ENCODE assay signal across 29 cellular contexts in the genomic region with DNA sequence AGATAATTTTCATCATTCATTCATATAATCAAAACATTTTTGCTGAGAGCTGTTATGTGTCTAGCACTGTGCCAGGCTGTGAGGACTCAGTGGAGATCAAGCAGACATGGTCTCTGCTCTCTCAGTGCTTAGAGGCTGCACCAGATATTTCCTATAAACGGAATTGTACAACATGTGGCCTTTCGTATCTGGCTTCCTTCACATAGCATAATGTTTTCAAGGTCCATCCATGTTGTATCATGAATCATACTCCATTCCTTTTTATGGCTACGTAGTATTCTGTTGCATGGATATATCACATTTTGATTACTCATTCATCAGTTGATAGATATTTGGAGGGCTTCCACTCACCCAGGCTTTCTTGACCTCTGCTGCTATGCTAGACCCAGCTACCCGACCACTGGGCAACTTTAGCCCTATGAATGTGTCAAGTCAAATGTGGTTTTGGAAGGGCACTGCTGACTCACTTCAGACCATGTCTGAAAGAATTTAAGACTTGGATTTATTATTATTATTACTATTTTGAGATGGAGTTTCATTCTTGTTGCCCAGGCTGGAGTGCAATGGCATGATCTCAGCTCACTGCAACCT. TPM values are rescaled to one million over a fixed set of nuclear protein-coding genes. Genes with fewer than 3 reads are reported as not detected.
DNase-seq lines count a peak whose midpoint lies in the region; ATAC-seq and TF ChIP-seq lines count a peak whose summit lies in the region.
"Had no signal": no experiment of that assay in that cellular context is flagged by ENCODE, and none has a peak within 500 bp of the region (broad histone marks: within the 10 kb centered on the region; RNA-seq: fewer than 3 reads in every experiment).

No MANE protein-coding gene starts in this region.

- H3K27ac ChIP-seq in brain microvascular endothelial cell = no peak overlapping the region
- no peak overlapping the region for H3K27ac ChIP-seq in CD8-positive, alpha-beta T cell (ENCODE audit: low read depth, low read length)
- H3K27ac ChIP-seq in lower lobe of right lung = no peak overlapping the region
- H3K27ac ChIP-seq: prostate gland, skin epidermis, stomach had no signal

- no peaks in the 10 kb centered on the region for H3K9me3 Mint-ChIP-seq in HFFc6
- H3K9me3 Mint-ChIP-seq in activated CD4-positive, alpha-beta T cell treated with anti-CD3 and anti-CD28 coated beads, Interleukin-2, amount 10 ng/mL, durations not matched to agents 7 days and 5 days = no peaks in the 10 kb centered on the region
- H3K9me3 Mint-ChIP-seq in CD8-positive, alpha-beta T cell = no peaks in the 10 kb centered on the region
- H3K9me3 Mint-ChIP-seq: activated T-cell treated with anti-CD3 and anti-CD28 coated beads, Interleukin-2, amount 50 U/mL, for 24 hours; CD4-positive, alpha-beta memory T cell; central memory CD8-positive, alpha-beta T cell; H9; T-helper 2 cell treated with Interferon-gamma antibody and Interleukin-4, amounts not matched to agents 5 μg/mL and 100 μg/mL, for 36 hours had no signal

- intact Hi-C loops in CD8-positive, alpha-beta T cell (cut with DNase I, micrococcal nuclease) = no loop called here
- intact Hi-C loops in lower lobe of right lung (cut with DNase I) = no loop called here

- no peak for ATAC-seq in CD8-positive, alpha-beta T cell
- ATAC-seq in lower lobe of right lung = no peak
- ATAC-seq: left cardiac atrium had no signal

- H3K4me3 ChIP-seq in brain microvascular endothelial cell (ENCODE audit: low read depth, low read length) (no peak overlapping the region), lower lobe of right lung (no peak overlapping the region)
- H3K4me3 ChIP-seq in CD8-positive, alpha-beta T cell (ENCODE audit: low read depth, low read length) = no peak overlapping the region
- H3K4me3 ChIP-seq: prostate gland, skin epidermis, stomach, tibial artery had no signal

- DNase-seq in HFFc6 (peak; percentile 46), brain microvascular endothelial cell (peak; percentile 47), hepatic stellate cell (ENCODE audit: low spot score) (peak; percentile 57), stromal cell of bone marrow (ENCODE audit: low read depth) (peak; percentile 80), NCI-H146 treated with DMSO at 0.1 percent for 48 hours (lab: John Stamatoyannopoulos, UW; ENCODE audit: unreplicated experiment) (no peak), lower lobe of right lung (no peak)
- no peak for DNase-seq in activated CD4-positive, alpha-beta T cell treated with anti-CD3 and anti-CD28 coated beads, Interleukin-2, amount 10 ng/mL, durations not matched to agents 7 days and 5 days
- no peak for DNase-seq in CD8-positive, alpha-beta T cell
- DNase-seq: activated CD4-positive, alpha-beta T cell treated with anti-CD3 and anti-CD28 coated beads for 4 hours; activated gamma-delta T cell treated with Interleukin-2 at 50 U/mL for 16 hours; activated T-cell treated with anti-CD3 and anti-CD28 coated beads, Interleukin-2, amount 50 U/mL, for 24 hours; CD4-positive, alpha-beta memory T cell; DMS 273 treated with DMSO at 0.1 percent for 48 hours; foreskin melanocyte; H9; KBM-7; left cardiac atrium; mammary epithelial cell; NCI-H1436 treated with DMSO at 0.1 percent for 48 hours; NCI-H2107; NCI-H446 treated with DMSO at 0.1 percent for 48 hours; SK-N-SH; stomach; tibial artery had no signal

- POLR2A ChIA-PET in activated CD4-positive, alpha-beta T cell treated with anti-CD3 and anti-CD28 coated beads, Interleukin-2, amount 10 ng/mL, durations not matched to agents 7 days and 5 days (lab: Charles Lee) = no interaction called here
- POLR2A ChIA-PET in CD8-positive, alpha-beta T cell (lab: Charles Lee) = no interaction called here

- peaks cover 3% of the 10 kb centered on the region for H3K27me3 Mint-ChIP-seq in HFFc6 (ENCODE audit: insufficient read depth)
- H3K27me3 Mint-ChIP-seq in activated CD4-positive, alpha-beta T cell treated with anti-CD3 and anti-CD28 coated beads, Interleukin-2, amount 10 ng/mL, durations not matched to agents 7 days and 5 days = no peaks in the 10 kb centered on the region
- H3K27me3 Mint-ChIP-seq in CD8-positive, alpha-beta T cell (ENCODE audit: low read depth) = peaks cover 2% of the 10 kb centered on the region
- H3K27me3 Mint-ChIP-seq: CD4-positive, alpha-beta memory T cell; central memory CD8-positive, alpha-beta T cell had no signal

- H3K9me3 ChIP-seq in CD8-positive, alpha-beta T cell (ENCODE audit: low read length) = no peaks in the 10 kb centered on the region
- H3K9me3 ChIP-seq in lower lobe of right lung = no peaks in the 10 kb centered on the region
- H3K9me3 ChIP-seq: prostate gland, SK-N-SH, stomach, tibial artery had no signal

- in situ Hi-C loops in brain microvascular endothelial cell (cut with HindIII; ENCODE audit: low pct_ligation_motif_present, low sequenced_read_pairs) = no loop called here

- H3K27me3 ChIP-seq in brain microvascular endothelial cell (replicated peaks) (no peaks in the 10 kb centered on the region), lower lobe of right lung (ENCODE audit: low read depth) (no peaks in the 10 kb centered on the region)
- no peaks in the 10 kb centered on the region for H3K27me3 ChIP-seq in CD8-positive, alpha-beta T cell (ENCODE audit: insufficient read depth, low read length)
- H3K27me3 ChIP-seq: stomach, tibial artery had no signal

- H3K36me3 Mint-ChIP-seq in HFFc6 (ENCODE audit: low read depth) = no peaks in the 10 kb centered on the region
- peaks cover 10% of the 10 kb centered on the region for H3K36me3 Mint-ChIP-seq in activated CD4-positive, alpha-beta T cell treated with anti-CD3 and anti-CD28 coated beads, Interleukin-2, amount 10 ng/mL, durations not matched to agents 7 days and 5 days (ENCODE audit: low read depth)
- H3K36me3 Mint-ChIP-seq in CD8-positive, alpha-beta T cell = peaks cover 4% of the 10 kb centered on the region
- H3K36me3 Mint-ChIP-seq: CD4-positive, alpha-beta memory T cell had no signal

- H3K36me3 ChIP-seq in brain microvascular endothelial cell (replicated peaks) (no peaks in the 10 kb centered on the region), lower lobe of right lung (peaks cover 38% of the 10 kb centered on the region)
- no peaks in the 10 kb centered on the region for H3K36me3 ChIP-seq in CD8-positive, alpha-beta T cell (ENCODE audit: insufficient read depth, low read length)
- H3K36me3 ChIP-seq: prostate gland, stomach, tibial artery had no signal

- CTCF ChIA-PET in activated CD4-positive, alpha-beta T cell treated with anti-CD3 and anti-CD28 coated beads, Interleukin-2, amount 10 ng/mL, durations not matched to agents 7 days and 5 days (lab: Charles Lee) = interaction anchor here (0.7 to 1.6 kb wide), 2 partner anchors 9 to 12 kb away, joined by 3 to 5 read pairs; no protein-coding TSS in a partner anchor
- CTCF ChIA-PET in CD8-positive, alpha-beta T cell (lab: Charles Lee) = no interaction called here

- TF ChIP-seq CTCF in HFFc6 (IDR thresholded peaks at IDR 0.05) (no peak), brain microvascular endothelial cell (IDR thresholded peaks at IDR 0.05; ENCODE audit: low read depth, low read length, missing control alignments) (no peak), lower lobe of right lung (IDR thresholded peaks at IDR 0.05) (no peak)
- TF ChIP-seq CTCF in CD8-positive, alpha-beta T cell (IDR thresholded peaks at IDR 0.05) = no peak

- H3K27ac Mint-ChIP-seq in HFFc6 = no peak overlapping the region
- H3K27ac Mint-ChIP-seq in activated CD4-positive, alpha-beta T cell treated with anti-CD3 and anti-CD28 coated beads, Interleukin-2, amount 10 ng/mL, durations not matched to agents 7 days and 5 days = no peak overlapping the region
- no peak overlapping the region for H3K27ac Mint-ChIP-seq in CD8-positive, alpha-beta T cell
- H3K27ac Mint-ChIP-seq: activated T-cell treated with anti-CD3 and anti-CD28 coated beads, Interleukin-2, amount 50 U/mL, for 24 hours; H9; T-helper 2 cell treated with Interferon-gamma antibody and Interleukin-4, amounts not matched to agents 5 μg/mL and 100 μg/mL, for 36 hours had no signal

- H3K4me1 ChIP-seq in CD8-positive, alpha-beta T cell (ENCODE audit: insufficient read depth, low read length) = peaks cover 6% of the 10 kb centered on the region
- peaks cover 16% of the 10 kb centered on the region for H3K4me1 ChIP-seq in lower lobe of right lung
- H3K4me1 ChIP-seq: prostate gland had no signal

- H3K4me1 Mint-ChIP-seq in HFFc6 (ENCODE audit: low read depth) = peaks cover 49% of the 10 kb centered on the region
- H3K4me1 Mint-ChIP-seq in activated CD4-positive, alpha-beta T cell treated with anti-CD3 and anti-CD28 coated beads, Interleukin-2, amount 10 ng/mL, durations not matched to agents 7 days and 5 days = peaks cover 13% of the 10 kb centered on the region
- peaks cover 21% of the 10 kb centered on the region for H3K4me1 Mint-ChIP-seq in CD8-positive, alpha-beta T cell (ENCODE audit: low read depth)
- H3K4me1 Mint-ChIP-seq: H9 had no signal

- no peak overlapping the region for H3K4me3 Mint-ChIP-seq in HFFc6
- H3K4me3 Mint-ChIP-seq in activated CD4-positive, alpha-beta T cell treated with anti-CD3 and anti-CD28 coated beads, Interleukin-2, amount 10 ng/mL, durations not matched to agents 7 days and 5 days = no peak overlapping the region
- H3K4me3 Mint-ChIP-seq in CD8-positive, alpha-beta T cell = no peak overlapping the region
- H3K4me3 Mint-ChIP-seq: activated T-cell treated with anti-CD3 and anti-CD28 coated beads, Interleukin-2, amount 50 U/mL, for 24 hours; CD4-positive, alpha-beta memory T cell; central memory CD8-positive, alpha-beta T cell; H9; T-helper 2 cell treated with Interferon-gamma antibody and Interleukin-4, amounts not matched to agents 5 μg/mL and 100 μg/mL, for 36 hours had no signal

RNA-seq across cellular contexts. Expression of a gene that starts 18.5 kb away (rescaled TPM):
- 1 to 10 TPM in 4 of 6 experiments, under 1 TPM in 2; 0.61 to 2.8 (median 1.5) TPM for total RNA-seq in HFFc6 (2021; fragmentation: NEBNext Ultra II Directional; extraction: Animal tissue kit (Norgen Biotek cat#: 25700))
- total RNA-seq in activated CD4-positive, alpha-beta T cell treated with anti-CD3 and anti-CD28 coated beads, Interleukin-2, amount 10 ng/mL, durations not matched to agents 7 days and 5 days = 10 to 100 TPM; 15.3 to 15.8 TPM
- total RNA-seq in CD8-positive, alpha-beta T cell = 1 to 10 TPM; 1.3 to 1.4 TPM
- total RNA-seq in lower lobe of right lung = 211 TPM
- total RNA-seq: endothelial cell of umbilical vein, H9 had no signal

Comparison
In these comparisons a context has a peak if more than half of its experiments do, and no peak if none do; other contexts are left out.
1. DNase-seq: peak in HFFc6 (single experiment), brain microvascular endothelial cell (single experiment), hepatic stellate cell (single experiment) and stromal cell of bone marrow (single experiment); none in NCI-H146 treated with DMSO at 0.1 percent for 48 hours (single experiment), activated CD4-positive, alpha-beta T cell treated with anti-CD3 and anti-CD28 coated beads, Interleukin-2, amount 10 ng/mL, durations not matched to agents 7 days and 5 days (single experiment), CD8-positive, alpha-beta T cell (0 of 7) and lower lobe of right lung (single experiment).
2. RNA of a gene that starts 18.5 kb away (total RNA-seq): 211 TPM in lower lobe of right lung (single experiment); 15.3 to 15.8 TPM in activated CD4-positive, alpha-beta T cell treated with anti-CD3 and anti-CD28 coated beads, Interleukin-2, amount 10 ng/mL, durations not matched to agents 7 days and 5 days, 0.61 to 2.8 TPM in HFFc6 and 1.3 to 1.4 TPM in CD8-positive, alpha-beta T cell; every median in the first group is over 10 times any median in the second.